In genomic region chr19:1756264-1756663, GRCh38 we compare ENCODE assay signal across 2 cellular contexts.
TF ChIP-seq lines count a peak whose summit lies in the region.

No MANE protein-coding gene starts in this region.

TF ChIP-seq in IMR-90, 13 proteins besides CTCF, POLR2A, EP300 and RAD21:
- TF ChIP-seq RCOR1 (IDR thresholded peaks at IDR 0.05; ENCODE audit: insufficient replicate concordance, low read length): no peak
- no peak for TF ChIP-seq MXI1 (IDR thresholded peaks at IDR 0.05; ENCODE audit: borderline replicate concordance, low read depth, low read length)
- TF ChIP-seq BHLHE40 (IDR thresholded peaks at IDR 0.05; ENCODE audit: low read depth, low read length): no peak
- no peak for TF ChIP-seq RFX5 (IDR thresholded peaks at IDR 0.05; ENCODE audit: low read depth, low read length)
- TF ChIP-seq CHD1 (IDR thresholded peaks at IDR 0.05; ENCODE audit: low read depth, low read length): no peak
- no peak for TF ChIP-seq CEBPB (IDR thresholded peaks at IDR 0.05; ENCODE audit: low read depth, low read length)
TF ChIP-seq in IMR-90: peak in this region for 0.

TF ChIP-seq in H1, 55 proteins besides CTCF, POLR2A, EP300 and RAD21:
- TF ChIP-seq RNF2 (IDR thresholded peaks at IDR 0.05; ENCODE audit: borderline replicate concordance, low read depth, low read length, missing control alignments, poor library complexity, severe bottlenecking) (peak; percentile 73), MAFK (IDR thresholded peaks at IDR 0.05; ENCODE audit: low read depth, low read length) (no peak)
